In genomic region chr2:10331033-10331701, GRCh38 we compare ENCODE assay signal across 8 cellular contexts. TPM values are rescaled to one million over a fixed set of nuclear protein-coding genes. Genes with fewer than 3 reads are reported as not detected.
DNase-seq lines count a peak whose midpoint lies in the region; ATAC-seq and TF ChIP-seq lines count a peak whose summit lies in the region.

No MANE protein-coding gene starts in this region.

- 55 to 78% (median 65%) methylated on average over 26 to 33 of the region's 33 CpGs for WGBS in adrenal gland, 4 donors
- WGBS in mesodermal cell (ENCODE audit: insufficient coverage in 2 of 2), 2 experiments, result 84 to 85% methylated on average over 27 to 33 of the region's 33 CpGs

- peak overlapping the region; percentile 93 for H3K27ac Mint-ChIP-seq in stimulated activated memory B cell treated with anti-CD40 and anti-IgM and Interleukin-4, amounts not matched to agents 10 μg/mL and 1 μg/mL and 100 μg/mL, for 72 hours

- no peaks in the 10 kb centered on the region for H3K27me3 Mint-ChIP-seq in stimulated activated memory B cell treated with anti-CD40 and anti-IgM and Interleukin-4, amounts not matched to agents 10 μg/mL and 1 μg/mL and 100 μg/mL, for 72 hours

- no peaks in the 10 kb centered on the region for H3K27me3 ChIP-seq in adrenal gland

- intact Hi-C loops in adrenal gland (cut with DNase I), result no loop called here

- peaks cover 5% of the 10 kb centered on the region for H3K9me3 Mint-ChIP-seq in stimulated activated memory B cell treated with anti-CD40 and anti-IgM and Interleukin-4, amounts not matched to agents 10 μg/mL and 1 μg/mL and 100 μg/mL, for 72 hours

- ATAC-seq in GM19023 (IDR thresholded peaks at IDR 0.05; ENCODE audit: unreplicated experiment) (peak; percentile 38), HG03097 (IDR thresholded peaks at IDR 0.05; ENCODE audit: low FRiP score, unreplicated experiment) (peak; percentile 51)
- ATAC-seq in stimulated activated memory B cell treated with anti-CD40 and anti-IgM and Interleukin-4, amounts not matched to agents 10 μg/mL and 1 μg/mL and 100 μg/mL, for 72 hours, result peak; percentile 21

- H3K9me3 ChIP-seq in adrenal gland (replicated peaks in 1 of 3) (peaks cover 0 to 5% (median 0%) of the 10 kb centered on the region in 3 donors), mesodermal cell (ENCODE audit: control insufficient read depth, low read length) (peaks cover 10% of the 10 kb centered on the region)

- TF ChIP-seq POLR2A in adrenal gland (IDR thresholded peaks at IDR 0.05), result no peak

- H3K4me3 Mint-ChIP-seq in stimulated activated memory B cell treated with anti-CD40 and anti-IgM and Interleukin-4, amounts not matched to agents 10 μg/mL and 1 μg/mL and 100 μg/mL, for 72 hours, result peak overlapping the region; percentile 79

- H3K4me3 ChIP-seq in adrenal gland (no peak overlapping the region), mesodermal cell (ENCODE audit: extremely low read depth, insufficient read depth, low read length, poor library complexity, severe bottlenecking) (no peak overlapping the region)

- peak; percentile 28 to 87 (median 57) for DNase-seq in T-helper 2 cell
- peak in 5 of 7 donors; percentile 42 to 67 (median 47) for DNase-seq in adrenal gland
- no peak for DNase-seq in midbrain (lab: John Stamatoyannopoulos, UW)
- DNase-seq in NCI-H1417 treated with DMSO at 0.1 percent for 48 hours (lab: John Stamatoyannopoulos, UW), result no peak

- no peak for TF ChIP-seq CTCF in adrenal gland (IDR thresholded peaks at IDR 0.05)

- H3K36me3 ChIP-seq in adrenal gland (replicated peaks in 1 of 2) (no peaks in the 10 kb centered on the region), mesodermal cell (ENCODE audit: control insufficient read depth, insufficient read depth, low read length) (peaks cover 11% of the 10 kb centered on the region)

- peaks cover 75% of the 10 kb centered on the region for H3K4me1 Mint-ChIP-seq in stimulated activated memory B cell treated with anti-CD40 and anti-IgM and Interleukin-4, amounts not matched to agents 10 μg/mL and 1 μg/mL and 100 μg/mL, for 72 hours

- H3K4me1 ChIP-seq in adrenal gland (replicated peaks in 1 of 2) (peaks cover 29 to 46% of the 10 kb centered on the region in 2 donors), mesodermal cell (ENCODE audit: control insufficient read depth, insufficient read depth, low read length, poor library complexity, severe bottlenecking) (peaks cover 45% of the 10 kb centered on the region)

- peak overlapping the region in 4 of 5 donors; percentile 66 to 86 (median 75) for H3K27ac ChIP-seq in adrenal gland
- peak overlapping the region; percentile 58 for H3K27ac ChIP-seq in mesodermal cell (ENCODE audit: low read depth, low read length, severe bottlenecking)

- peaks cover 15% of the 10 kb centered on the region for H3K36me3 Mint-ChIP-seq in stimulated activated memory B cell treated with anti-CD40 and anti-IgM and Interleukin-4, amounts not matched to agents 10 μg/mL and 1 μg/mL and 100 μg/mL, for 72 hours

RNA-seq across cellular contexts. Expression of gene HPCAL1, which starts 28.5 kb away (rescaled TPM):
- total RNA-seq in adrenal gland, result 100 to 1,000 TPM in 1 of 8 donors, 10 to 100 TPM in 7; 49.9 to 118 (median 78.3) TPM
- 10 to 100 TPM; 43.0 to 58.2 (median 45.9) TPM for polyA plus RNA-seq in adrenal gland
- polyA plus RNA-seq in mesodermal cell (2013, experiment 1 of 2), result 43.1 TPM
- polyA plus RNA-seq in mesodermal cell (2013, experiment 2 of 2), result 37.4 TPM

Comparison
In these comparisons a context has a peak if more than half of its experiments do, and no peak if none do; other contexts are left out.
1. DNase-seq: peak in T-helper 2 cell (5 of 5) and adrenal gland (5 of 7); none in midbrain (single experiment) and NCI-H1417 treated with DMSO at 0.1 percent for 48 hours (single experiment).
2. Peak in every context shown above with its lines, with median percentiles within 50 percentile points of each other: ATAC-seq.